In the genomic region with DNA sequence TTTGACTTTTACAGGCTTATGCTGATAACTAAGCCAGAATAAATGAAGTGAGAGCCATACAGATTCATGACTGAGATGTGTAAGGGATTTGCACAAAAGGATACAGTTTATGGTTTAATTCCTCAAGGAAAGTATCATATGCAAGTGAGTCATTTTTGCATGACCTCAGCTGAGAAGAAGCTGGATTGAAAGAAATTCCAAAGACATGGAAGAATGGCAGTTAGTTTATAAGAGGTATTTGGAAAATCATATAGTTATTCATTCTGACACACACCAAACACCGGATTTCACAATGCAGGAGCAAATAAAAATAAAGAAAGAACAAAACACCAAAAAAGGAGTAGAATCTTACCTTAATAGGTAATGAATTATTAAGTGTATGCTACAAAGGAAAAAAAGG, we compare ENCODE assay signal across 15 cellular contexts.
A peak's percentile ranks its signal among the peaks of the same experiment; 100 is the strongest.
DNase-seq lines count a peak whose midpoint lies in the region; ATAC-seq and TF ChIP-seq lines count a peak whose summit lies in the region.
"Had no signal": no experiment of that assay in that cellular context is flagged by ENCODE, and none has a peak within 500 bp of the region (broad histone marks: within the 10 kb centered on the region; RNA-seq: fewer than 3 reads in every experiment).

No MANE protein-coding gene starts in this region.

- no peak overlapping the region for H3K4me3 Mint-ChIP-seq in osteocyte (ENCODE audit: unreplicated experiment)
- H3K4me3 Mint-ChIP-seq: activated T-cell treated with anti-CD3 and anti-CD28 coated beads, Interleukin-2, amount 50 U/mL, for 4 hours; CD4-positive, alpha-beta memory T cell; stimulated activated memory B cell treated with anti-CD40 and anti-IgM and Interleukin-4, amounts not matched to agents 10 μg/mL and 1 μg/mL and 100 μg/mL, for 72 hours had no signal

- TF ChIP-seq CTCF in RWPE1 (conservative IDR thresholded peaks at IDR 0.05; ENCODE audit: low read depth): no peak
- TF ChIP-seq CTCF in osteocyte (IDR thresholded peaks at IDR 0.05): no peak

- no peaks in the 10 kb centered on the region for H3K36me3 Mint-ChIP-seq in osteocyte (ENCODE audit: unreplicated experiment)
- H3K36me3 Mint-ChIP-seq: CD4-positive, alpha-beta memory T cell; stimulated activated memory B cell treated with anti-CD40 and anti-IgM and Interleukin-4, amounts not matched to agents 10 μg/mL and 1 μg/mL and 100 μg/mL, for 72 hours had no signal

- no peak for ATAC-seq in HG02763 (IDR thresholded peaks at IDR 0.05; ENCODE audit: unreplicated experiment)
- ATAC-seq: activated T-cell treated with anti-CD3 and anti-CD28 coated beads, Interleukin-2, amount 50 U/mL, for 4 hours; stimulated activated memory B cell treated with anti-CD40 and anti-IgM and Interleukin-4, amounts not matched to agents 10 μg/mL and 1 μg/mL and 100 μg/mL, for 72 hours had no signal

- peaks cover 40% of the 10 kb centered on the region for H3K4me1 Mint-ChIP-seq in osteocyte (ENCODE audit: unreplicated experiment)
- H3K4me1 Mint-ChIP-seq: CD4-positive, alpha-beta memory T cell; stimulated activated memory B cell treated with anti-CD40 and anti-IgM and Interleukin-4, amounts not matched to agents 10 μg/mL and 1 μg/mL and 100 μg/mL, for 72 hours had no signal

- no peak overlapping the region for H3K27ac ChIP-seq in RWPE1
- peak overlapping the region; percentile 86 for H3K27ac ChIP-seq in epithelial cell of prostate
- H3K27ac ChIP-seq: cardiac muscle cell had no signal

- DNase-seq in Daoy (ENCODE audit: low read depth) (peak; percentile 61), RWPE1 (ENCODE audit: low spot score) (peak; percentile 76), epithelial cell of prostate (ENCODE audit: low read depth, low spot score) (no peak), osteocyte (ENCODE audit: extremely low spot score, unreplicated experiment) (no peak), NCI-H510A treated with DMSO at 0.1 percent for 48 hours (lab: John Stamatoyannopoulos, UW) (no peak), occipital lobe (lab: John Stamatoyannopoulos, UW) (no peak)
- no peak for DNase-seq in activated naive CD4-positive, alpha-beta T cell (lab: John Stamatoyannopoulos, UW)
- DNase-seq: activated T-cell treated with anti-CD3 and anti-CD28 coated beads, Interleukin-2, amount 50 U/mL, for 4 hours; CD4-positive, alpha-beta memory T cell; NCI-H1436; NCI-H524; Right ventricle myocardium superior had no signal

- peak overlapping the region; percentile 82 for H3K27ac Mint-ChIP-seq in osteocyte (ENCODE audit: unreplicated experiment)
- H3K27ac Mint-ChIP-seq: CD4-positive, alpha-beta memory T cell; stimulated activated memory B cell treated with anti-CD40 and anti-IgM and Interleukin-4, amounts not matched to agents 10 μg/mL and 1 μg/mL and 100 μg/mL, for 72 hours had no signal

- no peaks in the 10 kb centered on the region for H3K27me3 Mint-ChIP-seq in osteocyte (ENCODE audit: unreplicated experiment)
- H3K27me3 Mint-ChIP-seq: CD4-positive, alpha-beta memory T cell; stimulated activated memory B cell treated with anti-CD40 and anti-IgM and Interleukin-4, amounts not matched to agents 10 μg/mL and 1 μg/mL and 100 μg/mL, for 72 hours had no signal

- H3K9me3 Mint-ChIP-seq in osteocyte (ENCODE audit: unreplicated experiment): no peaks in the 10 kb centered on the region
- H3K9me3 Mint-ChIP-seq: activated T-cell treated with anti-CD3 and anti-CD28 coated beads, Interleukin-2, amount 50 U/mL, for 4 hours had no signal

- CTCF ChIA-PET in RWPE1 (lab: Yijun Ruan, JAX): no interaction called here

- POLR2A ChIA-PET in RWPE1 (lab: Yijun Ruan, JAX; ENCODE audit: low non-redundant PET): no interaction called here

Comparison
In these comparisons a context has a peak if more than half of its experiments do, and no peak if none do; other contexts are left out.
1. DNase-seq: peak in Daoy (single experiment) and RWPE1 (single experiment); none in epithelial cell of prostate (single experiment), osteocyte (single experiment), NCI-H510A treated with DMSO at 0.1 percent for 48 hours (single experiment), occipital lobe (single experiment) and activated naive CD4-positive, alpha-beta T cell (0 of 4).